In genomic region chr12:108911915-108912314, GRCh38 we compare ENCODE assay signal across 17 cellular contexts. TPM values are rescaled to one million over a fixed set of nuclear protein-coding genes. Genes with fewer than 3 reads are reported as not detected.
A peak's percentile ranks its signal among the peaks of the same experiment; 100 is the strongest.
DNase-seq lines count a peak whose midpoint lies in the region; ATAC-seq and TF ChIP-seq lines count a peak whose summit lies in the region.
"Had no signal": no experiment of that assay in that cellular context is flagged by ENCODE, and none has a peak within 500 bp of the region (broad histone marks: within the 10 kb centered on the region; RNA-seq: fewer than 3 reads in every experiment).

No MANE protein-coding gene starts in this region.

- no peak for TF ChIP-seq CTCF in RWPE1 (conservative IDR thresholded peaks at IDR 0.05; ENCODE audit: low read depth)
- no peak for TF ChIP-seq CTCF in natural killer cell (IDR thresholded peaks at IDR 0.05)

- DNase-seq in HT-29 (ENCODE audit: low spot score) (peak; percentile 7), RWPE1 (ENCODE audit: low spot score) (peak; percentile 34), iPS-NIHi11 (ENCODE audit: low spot score) (peak; percentile 21), ureter (ENCODE audit: low spot score) (peak; percentile 69), natural killer cell (no peak), DMS79 (lab: John Stamatoyannopoulos, UW) (no peak)
- DNase-seq: CD4-positive, CD25-positive, alpha-beta regulatory T cell; DND-41; GDM1; H9; NCI-H1436; NCI-H2029; NCI-H2171 treated with DMSO at 0.1 percent for 48 hours; NCI-H446 treated with DMSO at 0.1 percent for 48 hours; NCI-H748 treated with DMSO at 0.1 percent for 48 hours had no signal

- H3K9me3 Mint-ChIP-seq in natural killer cell, result no peaks in the 10 kb centered on the region

- CTCF ChIA-PET in RWPE1 (lab: Yijun Ruan, JAX), result no interaction called here

- no peak overlapping the region for H3K27ac ChIP-seq in RWPE1

- H3K27ac Mint-ChIP-seq in natural killer cell, result no peak overlapping the region
- H3K27ac Mint-ChIP-seq: B cell; CD4-positive, CD25-positive, alpha-beta regulatory T cell; H9 had no signal

- ATAC-seq in HG03469 (IDR thresholded peaks at IDR 0.05; ENCODE audit: unreplicated experiment) (no peak), natural killer cell (no peak)

- peaks cover 0 to 7% of the 10 kb centered on the region in 2 donors for H3K27me3 Mint-ChIP-seq in natural killer cell (ENCODE audit: low read depth in 2 of 2)

- POLR2A ChIA-PET in RWPE1 (lab: Yijun Ruan, JAX; ENCODE audit: low non-redundant PET), result no interaction called here

- H3K4me3 Mint-ChIP-seq in natural killer cell, result no peak overlapping the region
- H3K4me3 Mint-ChIP-seq: B cell; CD4-positive, CD25-positive, alpha-beta regulatory T cell; H9 had no signal

- no peaks in the 10 kb centered on the region for H3K4me1 Mint-ChIP-seq in natural killer cell
- H3K4me1 Mint-ChIP-seq: CD4-positive, CD25-positive, alpha-beta regulatory T cell had no signal

- intact Hi-C loops in natural killer cell (cut with micrococcal nuclease), result no loop called here

- no peaks in the 10 kb centered on the region for H3K36me3 Mint-ChIP-seq in natural killer cell
- H3K36me3 Mint-ChIP-seq: CD4-positive, CD25-positive, alpha-beta regulatory T cell had no signal

RNA-seq across cellular contexts. Expression of gene DAO, which starts 32.0 kb away (rescaled TPM):
- not detected in 2 replicates for total RNA-seq in HT-29 (2014; rRNA removed; shearing (Covaris generic))
- total RNA-seq in ureter (not detected), natural killer cell (not detected)
- total RNA-seq: B cell; CD4-positive, CD25-positive, alpha-beta regulatory T cell; H9 had no signal

RNA-seq across cellular contexts. Expression of gene SSH1, which starts 54.5 kb away (rescaled TPM):
- total RNA-seq in HT-29 (2014; rRNA removed; shearing (Covaris generic)), result 10.4 and 13.1 TPM in 2 replicates
- total RNA-seq in ureter (52.0 TPM), natural killer cell (10 to 100 TPM; 57.4 to 74.1 (median 66.6) TPM)

Comparison
In these comparisons a context has a peak if more than half of its experiments do, and no peak if none do; other contexts are left out.
1. DNase-seq: peak in HT-29 (single experiment), RWPE1 (single experiment), iPS-NIHi11 (single experiment) and ureter (single experiment); none in natural killer cell (single experiment) and DMS79 (single experiment).